12 cellular contexts compared by ENCODE assay signal in genomic region chr19:14957464-14957863, GRCh38. TPM values are rescaled to one million over a fixed set of nuclear protein-coding genes. Genes with fewer than 3 reads are reported as not detected.
"Had no signal": no experiment of that assay in that cellular context is flagged by ENCODE, and none has a peak within 500 bp of the region (broad histone marks: within the 10 kb centered on the region; RNA-seq: fewer than 3 reads in every experiment).

No MANE protein-coding gene starts in this region.

- H3K4me2 ChIP-seq: GM23338 had no signal

- H3K4me1 ChIP-seq: HAP-1 had no signal

- H2AFZ ChIP-seq: GM23248, GM23338 had no signal

- ATAC-seq: GM23338, HCT116 had no signal

- H3K9ac ChIP-seq: GM23248 had no signal

- H3K27ac ChIP-seq: GM23248 had no signal

- FAIRE-seq: H1, H54 had no signal

- DNase-seq: GM23248, GOT3, H7, H9, HCEC 1CT, HFFc6 had no signal

- H3K4me3 ChIP-seq: GM23248, GM23338, HAP-1 had no signal

RNA-seq across cellular contexts. Expression of gene OR7C2, which starts 16.2 kb away (rescaled TPM):
- total RNA-seq: GM23248, GM23338, H1, H4, H7, H9, HFFc6 had no signal
- polyA plus RNA-seq: GM23248, GM23338, H1 had no signal

RNA-seq across cellular contexts. Expression of gene SLC1A6, which starts 22.2 kb away (rescaled TPM):
- total RNA-seq: GM23248, HFFc6 had no signal
- polyA plus RNA-seq: GM23248 had no signal
